ENCODE assay signal across 22 cellular contexts in genomic region chrX:38105216-38105725, GRCh38.
"Had no signal": no experiment of that assay in that cellular context is flagged by ENCODE, and none has a peak within 500 bp of the region (broad histone marks: within the 10 kb centered on the region; RNA-seq: fewer than 3 reads in every experiment).

No MANE protein-coding gene starts in this region.

- H3K9ac ChIP-seq: parathyroid adenoma had no signal

- H3K4me3 Mint-ChIP-seq: natural killer cell; neural crest cell; stimulated activated naive B cell treated with anti-CD40 and anti-IgM and Interleukin-4, amounts not matched to agents 10 μg/mL and 1 μg/mL and 100 μg/mL, for 72 hours; stimulated activated naive CD8-positive, alpha-beta T cell treated with anti-CD3 and anti-CD28 coated beads, Interleukin-15, Interleukin-2, amounts not matched to agents 100 ng/mL and 50 ng/mL, for 24 hours had no signal

- H3K4me3 ChIP-seq: dorsolateral prefrontal cortex, lower lobe of right lung, right lobe of liver, thoracic aorta, tibial nerve, upper lobe of left lung, uterus had no signal

- H3K36me3 Mint-ChIP-seq: immature natural killer cell; natural killer cell; stimulated activated naive B cell treated with anti-CD40 and anti-IgM and Interleukin-4, amounts not matched to agents 10 μg/mL and 1 μg/mL and 100 μg/mL, for 72 hours had no signal

- H3K27ac ChIP-seq: lower lobe of right lung, parathyroid adenoma, right lobe of liver, thoracic aorta, tibial nerve, upper lobe of left lung, uterus had no signal

- ATAC-seq: left ventricle myocardium superior; lower lobe of right lung; natural killer cell; right lobe of liver; stimulated activated naive B cell treated with anti-CD40 and anti-IgM and Interleukin-4, amounts not matched to agents 10 μg/mL and 1 μg/mL and 100 μg/mL, for 72 hours had no signal

- H3K9me3 ChIP-seq: lower lobe of right lung, right lobe of liver, thoracic aorta, tibial nerve, upper lobe of left lung, uterus had no signal

- H3K79me2 ChIP-seq: parathyroid adenoma had no signal

- H3K27me3 ChIP-seq: right lobe of liver, tibial nerve, upper lobe of left lung, uterus had no signal

- H2AFZ ChIP-seq: parathyroid adenoma had no signal

- H3K9me3 Mint-ChIP-seq: stimulated activated naive B cell treated with anti-CD40 and anti-IgM and Interleukin-4, amounts not matched to agents 10 μg/mL and 1 μg/mL and 100 μg/mL, for 72 hours; stimulated activated naive CD8-positive, alpha-beta T cell treated with anti-CD3 and anti-CD28 coated beads, Interleukin-15, Interleukin-2, amounts not matched to agents 100 ng/mL and 50 ng/mL, for 24 hours had no signal

- H3K4me1 ChIP-seq: lower lobe of right lung, parathyroid adenoma, tibial nerve, upper lobe of left lung, uterus had no signal

- H3K4me1 Mint-ChIP-seq: neural crest cell had no signal

- FAIRE-seq: frontal cortex, keratinocyte, small intestine had no signal

- DNase-seq: dorsolateral prefrontal cortex; effector CD4-positive, alpha-beta T cell; hypothalamus; immature natural killer cell; left ventricle myocardium superior; lower lobe of right lung; natural killer cell; right lobe of liver; small intestine; stimulated activated CD4-positive, alpha-beta T cell treated with anti-CD3 and anti-CD28 coated beads, Interleukin-15, amount 100 ng/mL, for 24 hours; stimulated activated CD4-positive, alpha-beta T cell treated with anti-CD3 and anti-CD28 coated beads, Interleukin-2, amount 100 ng/mL, for 48 hours; stimulated activated naive B cell treated with anti-CD40 and anti-IgM and Interleukin-4, amounts not matched to agents 10 μg/mL and 1 μg/mL and 100 μg/mL, for 72 hours; upper lobe of left lung; uterus had no signal

- H3K27ac Mint-ChIP-seq: progenitor cell of endocrine pancreas; stimulated activated naive B cell treated with anti-CD40 and anti-IgM and Interleukin-4, amounts not matched to agents 10 μg/mL and 1 μg/mL and 100 μg/mL, for 72 hours; stimulated activated naive CD8-positive, alpha-beta T cell treated with anti-CD3 and anti-CD28 coated beads, Interleukin-15, Interleukin-2, amounts not matched to agents 100 ng/mL and 50 ng/mL, for 24 hours had no signal

- H3K36me3 ChIP-seq: lower lobe of right lung, right lobe of liver, thoracic aorta, tibial nerve, upper lobe of left lung, uterus had no signal

- H3K27me3 Mint-ChIP-seq: progenitor cell of endocrine pancreas had no signal
